8 cellular contexts compared by ENCODE assay signal in genomic region chr10:7956508-7956907, GRCh38.
DNase-seq lines count a peak whose midpoint lies in the region; ATAC-seq, FAIRE-seq and TF ChIP-seq lines count a peak whose summit lies in the region.

No MANE protein-coding gene starts in this region.

- no peak overlapping the region for H3K4me3 ChIP-seq in vagina

- no peaks in the 10 kb centered on the region for H3K36me3 Mint-ChIP-seq in activated T-cell treated with anti-CD3 and anti-CD28 coated beads, Interleukin-2, amount 50 U/mL, for 72 hours (ENCODE audit: insufficient read depth in 2 of 2)
- no peaks in the 10 kb centered on the region for H3K36me3 Mint-ChIP-seq in glutamatergic neuron (ENCODE audit: unreplicated experiment)

- H3K4me1 Mint-ChIP-seq in activated T-cell treated with anti-CD3 and anti-CD28 coated beads, Interleukin-2, amount 50 U/mL, for 72 hours (ENCODE audit: low read depth) = peaks cover 27% of the 10 kb centered on the region
- H3K4me1 Mint-ChIP-seq in glutamatergic neuron (ENCODE audit: low read depth, unreplicated experiment) = no peaks in the 10 kb centered on the region

- no peak overlapping the region for H3K27ac ChIP-seq in vagina

- no peaks in the 10 kb centered on the region for H3K9me3 Mint-ChIP-seq in activated T-cell treated with anti-CD3 and anti-CD28 coated beads, Interleukin-2, amount 50 U/mL, for 72 hours
- H3K9me3 Mint-ChIP-seq in glutamatergic neuron (ENCODE audit: unreplicated experiment) = no peaks in the 10 kb centered on the region

- TF ChIP-seq CTCF in GM10266 (IDR thresholded peaks at IDR 0.05; ENCODE audit: control insufficient read depth, insufficient read depth, low read depth, missing control alignments) = no peak
- no peak for TF ChIP-seq CTCF in vagina (IDR thresholded peaks at IDR 0.05)
- TF ChIP-seq CTCF in glutamatergic neuron (IDR thresholded peaks at IDR 0.05; ENCODE audit: partially characterized antibody, unreplicated experiment) = no peak

- ATAC-seq in activated T-cell treated with anti-CD3 and anti-CD28 coated beads, Interleukin-2, amount 50 U/mL, for 72 hours (replicated peaks in 1 of 2) = no peak

- intact Hi-C loops in vagina (cut with DNase I) = no loop called here

- peaks cover 20% of the 10 kb centered on the region for H3K4me1 ChIP-seq in vagina

- no peaks in the 10 kb centered on the region for H3K27me3 ChIP-seq in vagina

- no peak overlapping the region for H3K27ac Mint-ChIP-seq in activated T-cell treated with anti-CD3 and anti-CD28 coated beads, Interleukin-2, amount 50 U/mL, for 72 hours
- no peak overlapping the region for H3K27ac Mint-ChIP-seq in glutamatergic neuron (ENCODE audit: unreplicated experiment)

- no peak overlapping the region for H3K4me3 Mint-ChIP-seq in activated T-cell treated with anti-CD3 and anti-CD28 coated beads, Interleukin-2, amount 50 U/mL, for 72 hours
- no peak overlapping the region for H3K4me3 Mint-ChIP-seq in glutamatergic neuron (ENCODE audit: unreplicated experiment)

- FAIRE-seq in H54 (lab: Jason Lieb, UNC) = peak; percentile 69

- DNase-seq in GM10266 (ENCODE audit: extremely low spot score) (peak; percentile 53), H54 (ENCODE audit: insufficient read length, low spot score) (no peak), MV-4-11 (lab: John Stamatoyannopoulos, UW) (peak; percentile 80), fibroblast of peridontal ligament (ENCODE audit: extremely low read depth) (peak; percentile 93), vagina (ENCODE audit: extremely low spot score in 2 of 2) (no peak), glutamatergic neuron (no peak), NCI-H446 treated with DMSO at 0.1 percent for 48 hours (lab: John Stamatoyannopoulos, UW) (no peak)
- DNase-seq in activated T-cell treated with anti-CD3 and anti-CD28 coated beads, Interleukin-2, amount 50 U/mL, for 72 hours = no peak

- no peaks in the 10 kb centered on the region for H3K9me3 ChIP-seq in vagina

- no peaks in the 10 kb centered on the region for H3K36me3 ChIP-seq in vagina

- H3K27me3 Mint-ChIP-seq in activated T-cell treated with anti-CD3 and anti-CD28 coated beads, Interleukin-2, amount 50 U/mL, for 72 hours (ENCODE audit: low read depth) = no peaks in the 10 kb centered on the region
- H3K27me3 Mint-ChIP-seq in glutamatergic neuron (ENCODE audit: unreplicated experiment) = no peaks in the 10 kb centered on the region

- TF ChIP-seq POLR2A in H54 (IDR thresholded peaks at IDR 0.05; ENCODE audit: low read depth, low read length) (no peak), vagina (IDR thresholded peaks at IDR 0.05) (no peak)

Comparison
In these comparisons a context has a peak if more than half of its experiments do, and no peak if none do; other contexts are left out.
1. DNase-seq: peak in GM10266 (single experiment), MV-4-11 (single experiment) and fibroblast of peridontal ligament (single experiment); none in H54 (single experiment), vagina (0 of 2), activated T-cell treated with anti-CD3 and anti-CD28 coated beads, Interleukin-2, amount 50 U/mL, for 72 hours (0 of 2), glutamatergic neuron (single experiment) and NCI-H446 treated with DMSO at 0.1 percent for 48 hours (single experiment).